ENCODE assay signal across 15 cellular contexts in the genomic region with DNA sequence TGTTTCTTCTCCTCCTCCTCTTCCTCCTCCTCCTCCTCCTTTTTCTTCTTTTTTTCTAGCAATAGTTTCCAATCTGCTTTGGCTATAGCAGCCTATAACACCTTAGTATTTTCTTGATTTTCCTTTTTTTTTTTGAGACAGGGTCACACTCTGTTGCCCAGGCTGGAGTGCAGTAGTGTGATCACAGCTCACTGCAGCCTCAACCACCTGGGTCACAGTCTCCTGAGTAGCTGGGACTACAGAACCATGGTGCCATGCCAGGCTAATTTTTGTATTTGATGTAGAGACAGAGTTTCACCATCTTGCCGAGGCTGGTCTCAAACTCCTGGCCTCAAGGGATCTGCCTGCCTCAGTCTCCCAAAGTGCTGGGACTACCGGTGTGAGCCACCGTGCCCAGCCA. TPM values are rescaled to one million over a fixed set of nuclear protein-coding genes. Genes with fewer than 3 reads are reported as not detected.
A peak's percentile ranks its signal among the peaks of the same experiment; 100 is the strongest.
DNase-seq lines count a peak whose midpoint lies in the region; ATAC-seq and TF ChIP-seq lines count a peak whose summit lies in the region.
"Had no signal": no experiment of that assay in that cellular context is flagged by ENCODE, and none has a peak within 500 bp of the region (broad histone marks: within the 10 kb centered on the region; RNA-seq: fewer than 3 reads in every experiment).

No MANE protein-coding gene starts in this region.

- H3K27ac Mint-ChIP-seq in mesothelial cell of epicardium: no peak overlapping the region
- H3K27ac Mint-ChIP-seq: CD4-positive, CD25-positive, alpha-beta regulatory T cell; GM23338 had no signal

- H3K4me1 ChIP-seq in DND-41 (ENCODE audit: insufficient read depth, low read length) (no peaks in the 10 kb centered on the region), mucosa of descending colon (ENCODE audit: low read depth) (peaks cover 3% of the 10 kb centered on the region)
- H3K4me1 ChIP-seq: BLaER1 treated with 17β-estradiol and CSF1 and Interleukin-3, amounts not matched to agents 10 nM and 100 nM had no signal

- no peaks in the 10 kb centered on the region for H3K79me2 ChIP-seq in DND-41 (ENCODE audit: insufficient read depth, low read length)

- no peak overlapping the region for H2AFZ ChIP-seq in DND-41 (ENCODE audit: low read depth, low read length)
- H2AFZ ChIP-seq: GM23338 had no signal

- H3K36me3 ChIP-seq in DND-41 (ENCODE audit: insufficient read depth, low read length) (no peaks in the 10 kb centered on the region), mucosa of descending colon (ENCODE audit: low read depth) (no peaks in the 10 kb centered on the region)
- H3K36me3 ChIP-seq: BLaER1 treated with 17β-estradiol and CSF1 and Interleukin-3, amounts not matched to agents 10 nM and 100 nM had no signal

- TF ChIP-seq CTCF in DND-41 (IDR thresholded peaks at IDR 0.05; ENCODE audit: borderline replicate concordance, extremely low read depth, low read length, poor library complexity, severe bottlenecking) (no peak), mucosa of descending colon (IDR thresholded peaks at IDR 0.05) (no peak), mesothelial cell of epicardium (IDR thresholded peaks at IDR 0.05; ENCODE audit: unreplicated experiment) (no peak)

- H3K36me3 Mint-ChIP-seq in mesothelial cell of epicardium: no peaks in the 10 kb centered on the region
- H3K36me3 Mint-ChIP-seq: CD4-positive, CD25-positive, alpha-beta regulatory T cell; IgD-negative memory B cell had no signal

- intact Hi-C loops in left colon (cut with DNase I, micrococcal nuclease) (loop anchor here in 1 of 2 donors (2.0 kb wide), 1 partner anchor 97 kb away; no protein-coding TSS in a partner anchor), mucosa of descending colon (cut with DNase I, micrococcal nuclease) (loop anchor here in 1 of 2 donors (10.0 kb wide), 1 partner anchor 95 kb away; a partner anchor contains a TSS)

- H3K4me2 ChIP-seq in DND-41 (ENCODE audit: insufficient read depth, low read length): no peak overlapping the region
- H3K4me2 ChIP-seq: BLaER1 treated with 17β-estradiol and CSF1 and Interleukin-3, amounts not matched to agents 10 nM and 100 nM; GM23338 had no signal

- DNase-seq in DND-41 (no peak), left colon (no peak), mucosa of descending colon (no peak), activated T-cell treated with anti-CD3 and anti-CD28 coated beads for 4 hours (no peak), mesothelial cell of epicardium (ENCODE audit: low spot score in 2 of 2, unreplicated experiment in 2 of 2) (no peak)
- DNase-seq in activated CD8-positive, alpha-beta memory T cell treated with anti-CD3 and anti-CD28 coated beads, Interleukin-2, amount 50 U/mL, for 4 hours: no peak

- H3K4me3 Mint-ChIP-seq in mesothelial cell of epicardium: no peak overlapping the region
- H3K4me3 Mint-ChIP-seq: CD4-positive, CD25-positive, alpha-beta regulatory T cell; GM23338; IgD-negative memory B cell had no signal

- H3K4me1 Mint-ChIP-seq in mesothelial cell of epicardium: no peaks in the 10 kb centered on the region

- peaks cover 6% of the 10 kb centered on the region for H3K27me3 Mint-ChIP-seq in mesothelial cell of epicardium (ENCODE audit: low read depth)
- H3K27me3 Mint-ChIP-seq: CD4-positive, CD25-positive, alpha-beta regulatory T cell had no signal

- no peaks in the 10 kb centered on the region for H4K20me1 ChIP-seq in DND-41 (ENCODE audit: insufficient read depth, low read length)
- H4K20me1 ChIP-seq: BLaER1 treated with 17β-estradiol and CSF1 and Interleukin-3, amounts not matched to agents 10 nM and 100 nM had no signal

- H3K9me3 ChIP-seq in DND-41 (ENCODE audit: insufficient read depth, low read length, severe bottlenecking) (no peaks in the 10 kb centered on the region), mucosa of descending colon (no peaks in the 10 kb centered on the region)
- H3K9me3 ChIP-seq: BLaER1 treated with 17β-estradiol and CSF1 and Interleukin-3, amounts not matched to agents 10 nM and 100 nM had no signal

- no peak overlapping the region for H3K4me3 ChIP-seq in DND-41 (ENCODE audit: low read depth in 1 of 2, low read length in 2 of 2)
- no peak overlapping the region for H3K4me3 ChIP-seq in mucosa of descending colon
- H3K4me3 ChIP-seq: BLaER1 treated with 17β-estradiol and CSF1 and Interleukin-3, amounts not matched to agents 10 nM and 100 nM; GM23338 had no signal

- no peak overlapping the region for H3K9ac ChIP-seq in DND-41 (ENCODE audit: low read depth, low read length)
- H3K9ac ChIP-seq: BLaER1 treated with 17β-estradiol and CSF1 and Interleukin-3, amounts not matched to agents 10 nM and 100 nM had no signal

- H3K27me3 ChIP-seq in DND-41 (ENCODE audit: insufficient read depth, low read length, poor library complexity): no peaks in the 10 kb centered on the region
- H3K27me3 ChIP-seq: BLaER1 treated with 17β-estradiol and CSF1 and Interleukin-3, amounts not matched to agents 10 nM and 100 nM had no signal

- ATAC-seq in DND-41 (ENCODE audit: insufficient read depth, low read depth) (peak; percentile 31; the same call in 1 of the 3 replicates), GM19372 (IDR thresholded peaks at IDR 0.05; ENCODE audit: low read depth, unreplicated experiment) (peak; percentile 15), left colon (peak; percentile 51), mucosa of descending colon (peak; percentile 23), HG02885 (IDR thresholded peaks at IDR 0.05; ENCODE audit: poor library complexity, unreplicated experiment) (no peak)

- no peak overlapping the region for H3K27ac ChIP-seq in DND-41 (ENCODE audit: low read length)
- H3K27ac ChIP-seq: BLaER1 treated with 17β-estradiol and CSF1 and Interleukin-3, amounts not matched to agents 10 nM and 100 nM had no signal

- peaks cover 6% of the 10 kb centered on the region for H3K9me3 Mint-ChIP-seq in mesothelial cell of epicardium
- H3K9me3 Mint-ChIP-seq: GM23338, IgD-negative memory B cell had no signal

RNA-seq across cellular contexts. Expression of a gene that starts 10.7 kb away (rescaled TPM):
- total RNA-seq in left colon (10 to 100 TPM; 10.5 to 18.8 TPM), mucosa of descending colon (10 to 100 TPM; 16.8 to 33.3 (median 16.8) TPM), mesothelial cell of epicardium (19.0 to 19.9 TPM (median 19.3 TPM) in 3 replicates)

RNA-seq across cellular contexts. Expression of a gene that starts 31.6 kb away (rescaled TPM):
- total RNA-seq in left colon: 1,000 to 10,000 TPM; 2,293 to 3,160 TPM
- 1,000 to 10,000 TPM in 2 of 3 donors, 100 to 1,000 TPM in 1; 768 to 5,199 (median 1,319) TPM for total RNA-seq in mucosa of descending colon
- total RNA-seq in mesothelial cell of epicardium: 1.0 to 3.8 TPM (median 2.7 TPM) in 3 replicates
- total RNA-seq: A172; Calu3; CD4-positive, CD25-positive, alpha-beta regulatory T cell; GM23338; H7 had no signal

Comparison
In these comparisons a context has a peak if more than half of its experiments do, and no peak if none do; other contexts are left out.
1. RNA of a gene that starts 31.6 kb away (total RNA-seq): 2,293 to 3,160 TPM in left colon and 768 to 5,199 TPM in mucosa of descending colon; 1.0 to 3.8 TPM in mesothelial cell of epicardium; every median in the first group is over 100 times any median in the second.